ENCODE assay signal across 8 cellular contexts in genomic region chr16:59214455-59214854, GRCh38.
"Had no signal": no experiment of that assay in that cellular context is flagged by ENCODE, and none has a peak within 500 bp of the region (broad histone marks: within the 10 kb centered on the region; RNA-seq: fewer than 3 reads in every experiment).

No MANE protein-coding gene starts in this region.

- H3K9ac ChIP-seq: GM23248 had no signal

- FAIRE-seq: K562 had no signal

- H2AFZ ChIP-seq: GM23248 had no signal

- H3K9me3 ChIP-seq: HAP-1 had no signal

- DNase-seq: GM23248, GOT3, H7, IMR-90 had no signal

- H3K4me3 ChIP-seq: GM23248, HAP-1, K562 had no signal

- ATAC-seq: HCT116, K562 had no signal

- H3K27ac ChIP-seq: GM23248, HL-60 had no signal

- H3K36me3 ChIP-seq: HAP-1 had no signal
